In the genomic region with DNA sequence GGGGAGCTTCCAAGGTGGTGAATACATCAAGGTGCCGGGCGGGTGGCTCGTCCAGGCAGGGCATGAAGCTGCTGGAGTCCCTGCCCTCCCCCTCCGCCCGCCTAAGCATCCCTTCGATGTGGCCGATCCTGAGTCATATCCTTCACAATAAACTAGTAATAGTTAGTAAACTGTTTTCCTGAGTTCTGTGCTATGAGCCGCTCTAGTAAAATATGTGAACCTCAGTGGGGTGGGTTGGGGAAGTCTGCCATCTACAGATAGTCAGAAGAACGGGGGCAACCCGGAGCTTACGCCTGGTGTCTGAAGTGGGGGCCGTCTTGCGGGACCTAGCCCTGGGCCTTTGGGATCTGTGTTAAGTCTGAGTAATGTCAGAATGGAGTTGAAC, we compare ENCODE assay signal across 13 cellular contexts. TPM values are rescaled to one million over a fixed set of nuclear protein-coding genes. Genes with fewer than 3 reads are reported as not detected.
A peak's percentile ranks its signal among the peaks of the same experiment; 100 is the strongest.
DNase-seq lines count a peak whose midpoint lies in the region; ATAC-seq, FAIRE-seq and TF ChIP-seq lines count a peak whose summit lies in the region.
"Had no signal": no experiment of that assay in that cellular context is flagged by ENCODE, and none has a peak within 500 bp of the region (broad histone marks: within the 10 kb centered on the region; RNA-seq: fewer than 3 reads in every experiment).

No MANE protein-coding gene starts in this region.

- peak overlapping the region; percentile 74 for H3K9ac ChIP-seq in keratinocyte (ENCODE audit: control insufficient read depth, extremely low read depth, insufficient read depth, low read length)

- H3K36me3 ChIP-seq in keratinocyte (ENCODE audit: control insufficient read depth in 2 of 2, extremely low read depth in 1 of 2, insufficient read depth in 2 of 2, low read length in 2 of 2), result peaks cover 3 to 5% of the 10 kb centered on the region in 2 experiments
- no peaks in the 10 kb centered on the region for H3K36me3 ChIP-seq in effector memory CD4-positive, alpha-beta T cell (ENCODE audit: control insufficient read depth, insufficient read depth, low read length)
- H3K36me3 ChIP-seq: pancreas had no signal

- H3K9me1 ChIP-seq in keratinocyte (ENCODE audit: control insufficient read depth, extremely low read depth, insufficient read depth, low read length), result peaks cover 2% of the 10 kb centered on the region

- no peaks in the 10 kb centered on the region for H4K20me1 ChIP-seq in keratinocyte (ENCODE audit: control insufficient read depth, extremely low read depth, insufficient read depth, low read length)

- H2AFZ ChIP-seq in keratinocyte (ENCODE audit: control insufficient read depth, low read length), result no peak overlapping the region

- TF ChIP-seq CTCF in 22Rv1 (IDR thresholded peaks at IDR 0.05), result no peak
- peak; percentile 16 for TF ChIP-seq CTCF in HFF-Myc (IDR thresholded peaks at IDR 0.05; ENCODE audit: low read depth, low read length, missing control alignments)
- TF ChIP-seq CTCF in astrocyte of the spinal cord (IDR thresholded peaks at IDR 0.05; ENCODE audit: low read depth, low read length), result peak; percentile 46
- TF ChIP-seq CTCF in keratinocyte (optimal IDR thresholded peaks at IDR 0.05 in 1 of 3, IDR thresholded peaks at IDR 0.05 in 1 of 3, conservative IDR thresholded peaks at IDR 0.05 in 1 of 3; ENCODE audit: extremely low read depth in 1 of 3, insufficient read depth in 2 of 3, low read length in 3 of 3), result peak in 2 of 3 experiments; percentile 41 to 55

- peak overlapping the region; percentile 84 for H3K4me2 ChIP-seq in keratinocyte (ENCODE audit: control insufficient read depth, extremely low read depth, insufficient read depth, low read depth, low read length)

- peaks cover 35% of the 10 kb centered on the region for H3K79me2 ChIP-seq in keratinocyte (ENCODE audit: control insufficient read depth, insufficient read depth, low read length)

- dilution Hi-C loops in keratinocyte (cut with MboI; ENCODE audit: extremely low pct_ligation_motif_present, low sequenced_read_pairs), result no loop called here

- in situ Hi-C loops in astrocyte of the spinal cord (cut with HindIII; ENCODE audit: low sequenced_read_pairs), result no loop called here

- H3K4me3 ChIP-seq in HFF-Myc (replicated peaks; ENCODE audit: low read depth, low read length), result no peak overlapping the region
- no peak overlapping the region for H3K4me3 ChIP-seq in astrocyte of the spinal cord (ENCODE audit: low read depth, low read length)
- H3K4me3 ChIP-seq in keratinocyte (ENCODE audit: control insufficient read depth in 2 of 3, extremely low read depth in 1 of 3, insufficient read depth in 2 of 3, low read depth in 1 of 3, low read length in 3 of 3), result no peak overlapping the region
- H3K4me3 ChIP-seq in effector memory CD4-positive, alpha-beta T cell (ENCODE audit: insufficient read depth, low read depth, low read length, poor library complexity, severe bottlenecking), result no peak overlapping the region
- H3K4me3 ChIP-seq: pancreas had no signal

- H3K4me1 ChIP-seq in keratinocyte (ENCODE audit: control insufficient read depth, extremely low read depth, insufficient read depth, low read length), result peaks cover 48% of the 10 kb centered on the region
- no peaks in the 10 kb centered on the region for H3K4me1 ChIP-seq in effector memory CD4-positive, alpha-beta T cell (ENCODE audit: control insufficient read depth, insufficient read depth, low read length, poor library complexity, severe bottlenecking)

- no peak for FAIRE-seq in keratinocyte (lab: Jason Lieb, UNC)
- FAIRE-seq: frontal cortex, pancreas had no signal

- H3K9me3 ChIP-seq in keratinocyte (ENCODE audit: control insufficient read depth, low read depth, low read length), result no peaks in the 10 kb centered on the region
- H3K9me3 ChIP-seq in effector memory CD4-positive, alpha-beta T cell (ENCODE audit: control insufficient read depth, low read length), result no peaks in the 10 kb centered on the region
- H3K9me3 ChIP-seq: pancreas had no signal

- H3K27ac ChIP-seq in 22Rv1 (peak overlapping the region; percentile 68; the same call in 1 of the 2 replicates), keratinocyte (ENCODE audit: control insufficient read depth, insufficient read depth, low read length) (peak overlapping the region; percentile 80)
- H3K27ac ChIP-seq in effector memory CD4-positive, alpha-beta T cell (ENCODE audit: insufficient read depth, low read length, poor library complexity, severe bottlenecking), result no peak overlapping the region
- H3K27ac ChIP-seq: pancreas had no signal

- H3K27me3 ChIP-seq in keratinocyte (ENCODE audit: control insufficient read depth, extremely low read depth, insufficient read depth, low read length), result no peaks in the 10 kb centered on the region
- H3K27me3 ChIP-seq in effector memory CD4-positive, alpha-beta T cell (replicated peaks; ENCODE audit: control insufficient read depth, insufficient read depth, low read length, poor library complexity, severe bottlenecking), result peaks cover 2% of the 10 kb centered on the region
- H3K27me3 ChIP-seq: pancreas had no signal

- ATAC-seq in GM21423 (IDR thresholded peaks at IDR 0.05; ENCODE audit: unreplicated experiment), result no peak

- DNase-seq in HFF-Myc (ENCODE audit: extremely low read depth, low read depth) (peak; percentile 47), astrocyte of the spinal cord (ENCODE audit: low read depth, low spot score) (peak; percentile 89), keratinocyte (ENCODE audit: low read depth, low spot score) (no peak), foreskin melanocyte (no peak), KG1 (lab: John Stamatoyannopoulos, UW) (no peak)
- DNase-seq in effector memory CD4-positive, alpha-beta T cell, result no peak
- DNase-seq: activated effector memory CD4-positive, alpha-beta T cell treated with Interleukin-2 at 50 U/mL for 16 hours; NCI-H1092; pancreas; T-helper 1 cell had no signal

RNA-seq across cellular contexts. Expression of a gene that starts 21.6 kb away (rescaled TPM):
- polyA plus RNA-seq in keratinocyte, result 31.9 to 53.3 TPM (median 39.9 TPM) in 3 replicates
- 5.3 TPM for polyA plus RNA-seq in keratinocyte (2011; ENCODE audit: low read depth)
- polyA plus RNA-seq in keratinocyte (2011; cell fraction: cytosol; rRNA removed), result 18.9 and 22.5 TPM in 2 replicates
- polyA plus RNA-seq in keratinocyte (2011; cell fraction: nucleus; rRNA removed), result 63.6 and 69.3 TPM in 2 replicates
- polyA plus RNA-seq in keratinocyte (2012; ENCODE audit: low replicate concordance), result 10.2 and 34.7 TPM in 2 replicates
- 82.9 to 226 TPM (median 112 TPM) in 3 replicates for polyA minus RNA-seq in keratinocyte
- 41.6 TPM for polyA minus RNA-seq in keratinocyte (2011; cell fraction: cytosol; rRNA and poly(A)+ RNA removed)
- polyA minus RNA-seq in keratinocyte (2011; cell fraction: nucleus; rRNA and poly(A)+ RNA removed), result 71.8 and 103 TPM in 2 replicates

RNA-seq across cellular contexts. Expression of a gene that starts 53.0 kb away (rescaled TPM):
- 5.2 to 8.5 TPM (median 5.6 TPM) in 3 replicates for polyA plus RNA-seq in keratinocyte
- polyA plus RNA-seq in keratinocyte (2011; ENCODE audit: low read depth), result 3.4 TPM
- polyA plus RNA-seq in keratinocyte (2011; cell fraction: cytosol; rRNA removed), result 2.3 and 3.5 TPM in 2 replicates
- 16.9 and 17.3 TPM in 2 replicates for polyA plus RNA-seq in keratinocyte (2011; cell fraction: nucleus; rRNA removed)
- 4.0 TPM in 2 replicates for polyA plus RNA-seq in keratinocyte (2012; ENCODE audit: low replicate concordance)
- polyA minus RNA-seq in keratinocyte, result 8.9 to 23.7 TPM (median 13.0 TPM) in 3 replicates
- polyA minus RNA-seq in keratinocyte (2011; cell fraction: cytosol; rRNA and poly(A)+ RNA removed), result 4.4 TPM
- 12.7 and 20.5 TPM in 2 replicates for polyA minus RNA-seq in keratinocyte (2011; cell fraction: nucleus; rRNA and poly(A)+ RNA removed)

Comparison
In these comparisons a context has a peak if more than half of its experiments do, and no peak if none do; other contexts are left out.
1. DNase-seq: peak in HFF-Myc (single experiment) and astrocyte of the spinal cord (single experiment); none in keratinocyte (single experiment), foreskin melanocyte (single experiment), effector memory CD4-positive, alpha-beta T cell (0 of 3) and KG1 (single experiment).